In genomic region chr11:118971646-118972045, GRCh38 we compare ENCODE assay signal across 1 cellular context.
TF ChIP-seq lines count a peak whose summit lies in the region.

Gene FOXR1, plus strand, starts transcription at chr11:118971761. Its CDS starts 171 bp downstream, at chr11:118971932.

TF ChIP-seq in H1, 55 proteins besides CTCF, POLR2A, EP300 and RAD21:
- 0 out of 2 replicates have a peak, but pooled peaks have one; percentile 35 for TF ChIP-seq E2F6 (IDR thresholded peaks at IDR 0.05)
- no peak for TF ChIP-seq SAP30 (IDR thresholded peaks at IDR 0.05; ENCODE audit: insufficient read depth, insufficient replicate concordance, low read length)
- no peak for TF ChIP-seq HDAC2 (IDR thresholded peaks at IDR 0.05; ENCODE audit: borderline replicate concordance in 1 of 2, low read depth in 2 of 2, low read length in 2 of 2)
- no peak for TF ChIP-seq KDM4A (IDR thresholded peaks at IDR 0.05; ENCODE audit: low read depth, low read length, severe bottlenecking)
TF ChIP-seq in H1: peak in this region for 1.
